ENCODE assay signal across 9 cellular contexts in the genomic region with DNA sequence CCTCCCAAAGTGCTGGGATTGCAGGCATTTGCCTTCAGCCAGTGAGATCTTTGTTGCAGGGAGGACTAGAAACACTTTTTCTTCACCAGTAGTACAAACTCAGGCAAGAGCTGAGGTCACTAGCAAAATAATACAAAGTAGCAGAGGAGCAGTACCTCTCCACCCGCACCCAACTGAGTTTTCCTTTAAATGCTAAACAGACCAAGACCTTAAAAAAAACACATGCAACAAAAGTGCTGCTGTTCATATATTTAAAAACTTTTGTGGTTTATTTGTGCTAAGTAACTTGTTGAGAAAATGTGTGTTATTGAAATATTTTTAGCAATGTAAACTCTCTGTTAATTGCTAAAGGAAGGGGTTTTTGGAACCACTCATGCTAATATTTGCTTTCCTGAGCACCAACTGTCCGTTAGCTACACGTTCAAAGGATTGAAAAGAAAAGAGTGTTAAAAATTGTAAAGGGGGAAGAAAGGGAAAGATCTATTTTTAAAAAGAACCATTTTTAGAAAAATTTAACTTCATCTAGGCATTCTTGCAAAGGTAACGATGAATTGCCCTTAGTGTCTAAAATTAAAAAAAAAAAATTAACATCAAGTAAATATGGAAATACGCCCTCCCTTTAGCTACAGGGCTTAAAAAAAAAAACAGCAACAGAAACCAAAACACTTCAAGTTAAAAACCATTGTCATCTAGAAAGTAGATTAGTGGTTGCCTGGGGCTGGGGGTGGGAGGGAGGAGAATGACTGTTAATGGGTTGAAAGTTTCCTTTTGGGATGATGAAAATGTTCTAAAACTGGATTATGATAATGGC.
DNase-seq lines count a peak whose midpoint lies in the region; ATAC-seq and TF ChIP-seq lines count a peak whose summit lies in the region.
"Had no signal": no experiment of that assay in that cellular context is flagged by ENCODE, and none has a peak within 500 bp of the region (broad histone marks: within the 10 kb centered on the region; RNA-seq: fewer than 3 reads in every experiment).

No MANE protein-coding gene starts in this region.

- H3K9me3 Mint-ChIP-seq in activated T-helper 1 cell treated with anti-CD3 and anti-CD28 coated beads, Interleukin-12 subunit alpha, Interleukin-12 subunit beta, Interleukin-2, Interleukin-4 antibody, amounts not matched to agents 30 ng/mL and 10 ng/mL and 1 ng/mL, durations not matched to agents 14 hours and 24 hours and 36 hours, result no peaks in the 10 kb centered on the region
- H3K9me3 Mint-ChIP-seq in type B pancreatic cell, result peaks cover 3% of the 10 kb centered on the region

- peak; percentile 32 for DNase-seq in stimulated activated CD8-positive, alpha-beta memory T cell treated with anti-CD3 and anti-CD28 coated beads, Interleukin-12 subunit alpha, Interleukin-12 subunit beta, amount 100 ng/mL, for 24 hours (ENCODE audit: extremely low read depth)
- no peak for DNase-seq in stimulated activated CD8-positive, alpha-beta memory T cell treated with anti-CD3 and anti-CD28 coated beads, Interleukin-4, amount 100 ng/mL, for 48 hours
- no peak for DNase-seq in activated T-helper 1 cell treated with anti-CD3 and anti-CD28 coated beads, Interleukin-12 subunit alpha, Interleukin-12 subunit beta, Interleukin-2, Interleukin-4 antibody, amounts not matched to agents 30 ng/mL and 10 ng/mL and 1 ng/mL, durations not matched to agents 14 hours and 24 hours and 36 hours (ENCODE audit: low spot score)
- no peak for DNase-seq in type B pancreatic cell (ENCODE audit: extremely low spot score, unreplicated experiment)
- DNase-seq in NCI-H2029 treated with DMSO at 0.1 percent for 48 hours (lab: John Stamatoyannopoulos, UW), result no peak
- DNase-seq in NK-92 treated with Interleukin-12 subunit alpha and Interleukin-12 subunit beta, amount 100 ng/mL, for 24 hours (lab: John Stamatoyannopoulos, UW), result no peak
- DNase-seq: activated CD4-positive, CD25-positive, alpha-beta regulatory T cell treated with anti-CD3 and anti-CD28 coated beads, Interleukin-2, amount 50 U/mL, for 72 hours had no signal

- peaks cover 2% of the 10 kb centered on the region for H3K36me3 Mint-ChIP-seq in activated T-helper 1 cell treated with anti-CD3 and anti-CD28 coated beads, Interleukin-12 subunit alpha, Interleukin-12 subunit beta, Interleukin-2, Interleukin-4 antibody, amounts not matched to agents 30 ng/mL and 10 ng/mL and 1 ng/mL, durations not matched to agents 14 hours and 24 hours and 36 hours (ENCODE audit: low read depth)
- no peaks in the 10 kb centered on the region for H3K36me3 Mint-ChIP-seq in type B pancreatic cell

- H3K4me1 Mint-ChIP-seq in activated T-helper 1 cell treated with anti-CD3 and anti-CD28 coated beads, Interleukin-12 subunit alpha, Interleukin-12 subunit beta, Interleukin-2, Interleukin-4 antibody, amounts not matched to agents 30 ng/mL and 10 ng/mL and 1 ng/mL, durations not matched to agents 14 hours and 24 hours and 36 hours (ENCODE audit: low read depth), result peaks cover 45% of the 10 kb centered on the region
- peaks cover 6% of the 10 kb centered on the region for H3K4me1 Mint-ChIP-seq in type B pancreatic cell (ENCODE audit: unreplicated experiment)

- no peak for TF ChIP-seq CTCF in type B pancreatic cell (conservative IDR thresholded peaks at IDR 0.05)

- peaks cover 5% of the 10 kb centered on the region for H3K27me3 Mint-ChIP-seq in activated T-helper 1 cell treated with anti-CD3 and anti-CD28 coated beads, Interleukin-12 subunit alpha, Interleukin-12 subunit beta, Interleukin-2, Interleukin-4 antibody, amounts not matched to agents 30 ng/mL and 10 ng/mL and 1 ng/mL, durations not matched to agents 14 hours and 24 hours and 36 hours (ENCODE audit: insufficient read depth)
- H3K27me3 Mint-ChIP-seq in type B pancreatic cell, result peaks cover 3% of the 10 kb centered on the region

- H3K4me3 Mint-ChIP-seq in activated T-helper 1 cell treated with anti-CD3 and anti-CD28 coated beads, Interleukin-12 subunit alpha, Interleukin-12 subunit beta, Interleukin-2, Interleukin-4 antibody, amounts not matched to agents 30 ng/mL and 10 ng/mL and 1 ng/mL, durations not matched to agents 14 hours and 24 hours and 36 hours, result peak overlapping the region; percentile 36
- H3K4me3 Mint-ChIP-seq in type B pancreatic cell, result peak overlapping the region; percentile 27

- H3K27ac Mint-ChIP-seq in activated T-helper 1 cell treated with anti-CD3 and anti-CD28 coated beads, Interleukin-12 subunit alpha, Interleukin-12 subunit beta, Interleukin-2, Interleukin-4 antibody, amounts not matched to agents 30 ng/mL and 10 ng/mL and 1 ng/mL, durations not matched to agents 14 hours and 24 hours and 36 hours, result peak overlapping the region; percentile 94
- peak overlapping the region; percentile 64 for H3K27ac Mint-ChIP-seq in type B pancreatic cell

- ATAC-seq in HG03139 (IDR thresholded peaks at IDR 0.05; ENCODE audit: unreplicated experiment) (peak; percentile 72), GM19324 (IDR thresholded peaks at IDR 0.05; ENCODE audit: low FRiP score, unreplicated experiment) (no peak)

- intact Hi-C loops in activated T-helper 1 cell treated with anti-CD3 and anti-CD28 coated beads, Interleukin-12 subunit alpha, Interleukin-12 subunit beta, Interleukin-2, Interleukin-4 antibody, amounts not matched to agents 30 ng/mL and 10 ng/mL and 1 ng/mL, durations not matched to agents 14 hours and 24 hours and 36 hours (cut with micrococcal nuclease), result loop anchor here (1.0 kb wide), 8 partner anchors 9 to 525 kb away; partner anchors contain the start of gene KRAS
